ENCODE assay signal across 9 cellular contexts in genomic region chr20:35318502-35319157, GRCh38. TPM values are rescaled to one million over a fixed set of nuclear protein-coding genes. Genes with fewer than 3 reads are reported as not detected.
DNase-seq lines count a peak whose midpoint lies in the region; ATAC-seq, FAIRE-seq and TF ChIP-seq lines count a peak whose summit lies in the region.
"Had no signal": no experiment of that assay in that cellular context is flagged by ENCODE, and none has a peak within 500 bp of the region (broad histone marks: within the 10 kb centered on the region; RNA-seq: fewer than 3 reads in every experiment).

No MANE protein-coding gene starts in this region.

- no peaks in the 10 kb centered on the region for H3K9me3 ChIP-seq in RWPE2 (ENCODE audit: severe bottlenecking)
- H3K9me3 ChIP-seq in neuronal stem cell (replicated peaks in 1 of 2; ENCODE audit: control insufficient read depth in 2 of 2, insufficient read depth in 1 of 2, low read depth in 1 of 2, low read length in 2 of 2) = no peaks in the 10 kb centered on the region

- H3K18ac ChIP-seq in neuronal stem cell (ENCODE audit: low read length) = no peak overlapping the region

- peaks cover 21% of the 10 kb centered on the region for H3K4me1 Mint-ChIP-seq in glutamatergic neuron (ENCODE audit: low read depth, unreplicated experiment)

- DNase-seq in H54 (ENCODE audit: insufficient read length, low spot score) (no peak), RWPE2 (ENCODE audit: low spot score) (peak; percentile 98), glutamatergic neuron (no peak), skeletal muscle cell (ENCODE audit: low read depth) (peak; percentile 43), neuronal stem cell (ENCODE audit: low spot score) (no peak), T-helper 2 cell (no peak)

- no peak overlapping the region for H3K9ac ChIP-seq in neuronal stem cell (ENCODE audit: low read depth, low read length, poor library complexity)

- no peaks in the 10 kb centered on the region for H3K27me3 ChIP-seq in RWPE2 (ENCODE audit: insufficient read depth, poor library complexity, severe bottlenecking)
- H3K27me3 ChIP-seq in neuronal stem cell (ENCODE audit: control insufficient read depth in 3 of 3, insufficient read depth in 3 of 3, low read depth in 1 of 3, low read length in 3 of 3) = peaks cover 0 to 1% (median 0%) of the 10 kb centered on the region in 3 experiments

- H3K27ac ChIP-seq in RWPE2 (ENCODE audit: poor library complexity, severe bottlenecking) = peak overlapping the region; percentile 99
- H3K27ac ChIP-seq in neuronal stem cell (replicated peaks; ENCODE audit: low read length) = no peak overlapping the region

- no peak for TF ChIP-seq POLR2A in H54 (IDR thresholded peaks at IDR 0.05; ENCODE audit: low read depth, low read length)

- WGBS in neuronal stem cell (ENCODE audit: extremely low coverage in 2 of 2, insufficient read length in 2 of 2, insufficient replicate concordance in 1 of 2), 2 donors = no CpG with 5 or more reads among the region's 6 CpGs

- no peak overlapping the region for H4K8ac ChIP-seq in neuronal stem cell (ENCODE audit: low read depth, low read length)

- no peaks in the 10 kb centered on the region for H3K79me1 ChIP-seq in neuronal stem cell (ENCODE audit: low read depth, low read length)

- no peak overlapping the region for H4K91ac ChIP-seq in neuronal stem cell (ENCODE audit: low read depth, low read length, poor library complexity)

- no peak overlapping the region for H2BK12ac ChIP-seq in neuronal stem cell (ENCODE audit: low read length)

- H3K4me3 ChIP-seq in RWPE2 (ENCODE audit: severe bottlenecking) (no peak overlapping the region), skeletal muscle cell (ENCODE audit: low read depth, low read length) (no peak overlapping the region), neuronal stem cell (ENCODE audit: low read length in 2 of 2) (no peak overlapping the region)

- no peak overlapping the region for H2BK5ac ChIP-seq in neuronal stem cell (ENCODE audit: low read length)

- H3K14ac ChIP-seq in neuronal stem cell (ENCODE audit: low read length) = no peak overlapping the region

- H3K36me3 Mint-ChIP-seq in glutamatergic neuron (ENCODE audit: unreplicated experiment) = no peaks in the 10 kb centered on the region
- H3K36me3 Mint-ChIP-seq: activated naive CD8-positive, alpha-beta T cell had no signal

- no peak overlapping the region for H2AK5ac ChIP-seq in neuronal stem cell (ENCODE audit: low read depth, low read length)

- no peak overlapping the region for H3K4me2 ChIP-seq in neuronal stem cell (ENCODE audit: insufficient read depth, low read length, poor library complexity, severe bottlenecking)

- no peak overlapping the region for H2BK15ac ChIP-seq in neuronal stem cell (ENCODE audit: low read length)

- ATAC-seq in RWPE2 (ENCODE audit: low read depth) (peak; percentile 87), HG03521 (IDR thresholded peaks at IDR 0.05; ENCODE audit: unreplicated experiment) (no peak), HG02970 (IDR thresholded peaks at IDR 0.05; ENCODE audit: low FRiP score, unreplicated experiment) (no peak)

- no peak overlapping the region for H2AFZ ChIP-seq in neuronal stem cell (ENCODE audit: low read length)

- H3K9me3 Mint-ChIP-seq in glutamatergic neuron (ENCODE audit: unreplicated experiment) = no peaks in the 10 kb centered on the region

- H3K23ac ChIP-seq in neuronal stem cell (ENCODE audit: low read depth, low read length, poor library complexity) = no peak overlapping the region

- peak overlapping the region; percentile 13 for H3K27ac Mint-ChIP-seq in glutamatergic neuron (ENCODE audit: unreplicated experiment)

- H3K27me3 Mint-ChIP-seq in glutamatergic neuron (ENCODE audit: unreplicated experiment) = peaks cover 2% of the 10 kb centered on the region
- H3K27me3 Mint-ChIP-seq: activated naive CD8-positive, alpha-beta T cell had no signal

- H3K4ac ChIP-seq in neuronal stem cell (ENCODE audit: low read length) = no peak overlapping the region

- H3K36me3 ChIP-seq in RWPE2 (ENCODE audit: low read depth) (peaks cover 12% of the 10 kb centered on the region), neuronal stem cell (replicated peaks in 1 of 2; ENCODE audit: control insufficient read depth in 2 of 2, insufficient read depth in 2 of 2, low read length in 2 of 2) (no peaks in the 10 kb centered on the region)

- FAIRE-seq in H54 (lab: Jason Lieb, UNC) = peak; percentile 81

- H3K4me3 Mint-ChIP-seq in glutamatergic neuron (ENCODE audit: unreplicated experiment) = peak overlapping the region; percentile 40
- H3K4me3 Mint-ChIP-seq: activated naive CD8-positive, alpha-beta T cell had no signal

- peaks cover 52% of the 10 kb centered on the region for H3K4me1 ChIP-seq in RWPE2 (ENCODE audit: insufficient read depth, poor library complexity, severe bottlenecking)
- H3K4me1 ChIP-seq in neuronal stem cell (ENCODE audit: control insufficient read depth in 2 of 2, insufficient read depth in 1 of 2, low read depth in 1 of 2, low read length in 2 of 2) = peaks cover 2 to 12% of the 10 kb centered on the region in 2 donors

- no peak for TF ChIP-seq CTCF in RWPE2 (IDR thresholded peaks at IDR 0.05; ENCODE audit: poor library complexity, severe bottlenecking)
- TF ChIP-seq CTCF in glutamatergic neuron (IDR thresholded peaks at IDR 0.05; ENCODE audit: partially characterized antibody, unreplicated experiment) = no peak

- H2BK120ac ChIP-seq in neuronal stem cell (ENCODE audit: low read depth, low read length) = no peak overlapping the region

RNA-seq across cellular contexts. Expression of gene FAM83C, which starts 26.4 kb away (rescaled TPM):
- not detected for total RNA-seq in glutamatergic neuron (ENCODE audit: unreplicated experiment)
- not detected for polyA plus RNA-seq in neuronal stem cell (2013, experiment 1 of 2)
- polyA plus RNA-seq in neuronal stem cell (2013, experiment 2 of 2) = not detected

RNA-seq across cellular contexts. Expression of gene EIF6, which starts 34.1 kb away (rescaled TPM):
- 85.2 TPM for total RNA-seq in glutamatergic neuron (ENCODE audit: unreplicated experiment)
- polyA plus RNA-seq in neuronal stem cell (2013, experiment 1 of 2) = 62.1 TPM
- polyA plus RNA-seq in neuronal stem cell (2013, experiment 2 of 2) = 63.4 TPM

RNA-seq across cellular contexts. Expression of gene MMP24OS, which starts 40.7 kb away (rescaled TPM):
- total RNA-seq in glutamatergic neuron (ENCODE audit: unreplicated experiment) = 99.0 TPM
- 33.2 TPM for polyA plus RNA-seq in neuronal stem cell (2013, experiment 1 of 2)
- 34.0 TPM for polyA plus RNA-seq in neuronal stem cell (2013, experiment 2 of 2)

Comparison
In these comparisons a context has a peak if more than half of its experiments do, and no peak if none do; other contexts are left out.
1. DNase-seq: peak in RWPE2 (single experiment) and skeletal muscle cell (single experiment); none in H54 (single experiment), glutamatergic neuron (single experiment), neuronal stem cell (single experiment) and T-helper 2 cell (0 of 5).